Comparison of ENCODE assay signal across 29 cellular contexts in genomic region chr2:227428731-227429285, GRCh38. TPM values are rescaled to one million over a fixed set of nuclear protein-coding genes. Genes with fewer than 3 reads are reported as not detected.
"Had no signal": no experiment of that assay in that cellular context is flagged by ENCODE, and none has a peak within 500 bp of the region (broad histone marks: within the 10 kb centered on the region; RNA-seq: fewer than 3 reads in every experiment).

No MANE protein-coding gene starts in this region.

- ATAC-seq: activated T-cell treated with anti-CD3 and anti-CD28 coated beads, Interleukin-2, amount 50 U/mL, for 72 hours; effector memory CD8-positive, alpha-beta T cell; foreskin keratinocyte; heart right ventricle; left lung; natural killer cell; right cardiac atrium; stimulated activated naive CD8-positive, alpha-beta T cell treated with anti-CD3 and anti-CD28 coated beads, Interleukin-15, Interleukin-2, amounts not matched to agents 100 U/mL and 50 U/mL, for 24 hours had no signal

- H3K27ac ChIP-seq: cardiac muscle cell, foreskin keratinocyte, heart right ventricle, left lung, testis, transverse colon, VCaP had no signal

- H3K4me3 ChIP-seq: cardiac muscle cell, heart right ventricle, left lung, lung, testis, transverse colon had no signal

- H3K27me3 ChIP-seq: cardiac muscle cell, foreskin keratinocyte, left lung, testis, transverse colon had no signal

- H3K36me3 ChIP-seq: cardiac muscle cell, heart right ventricle, left lung, transverse colon had no signal

- DNase-seq: activated CD4-positive, alpha-beta T cell treated with anti-CD3 and anti-CD28 coated beads for 4 hours; activated CD4-positive, alpha-beta T cell treated with anti-CD3 and anti-CD28 coated beads, Interleukin-2, amount 50 U/mL, for 4 hours; activated naive CD4-positive, alpha-beta T cell; activated naive CD8-positive, alpha-beta T cell treated with anti-CD3 and anti-CD28 coated beads, Interleukin-2, amount 10 ng/mL, durations not matched to agents 7 days and 5 days; activated T-cell treated with anti-CD3 and anti-CD28 coated beads for 4 hours; activated T-cell treated with anti-CD3 and anti-CD28 coated beads, Interleukin-2, amount 50 U/mL, for 72 hours; amniotic stem cell; cortex of kidney; effector memory CD8-positive, alpha-beta T cell; erythroblast; foreskin keratinocyte; heart right ventricle; left lung; mesendoderm; natural killer cell; posterior cingulate gyrus; right cardiac atrium; stimulated activated CD4-positive, alpha-beta T cell treated with anti-CD3 and anti-CD28 coated beads, Interleukin-2, amount 100 ng/mL, for 48 hours; stimulated activated naive CD8-positive, alpha-beta T cell treated with anti-CD3 and anti-CD28 coated beads, Interleukin-15, Interleukin-2, amounts not matched to agents 100 U/mL and 50 U/mL, for 24 hours; testis; transverse colon had no signal

- H3K9me3 ChIP-seq: testis had no signal

- H3K4me1 ChIP-seq: foreskin keratinocyte, testis, transverse colon had no signal

RNA-seq across cellular contexts. Expression of gene SCYGR1, which starts 41.1 kb away (rescaled TPM):
- total RNA-seq: activated naive CD8-positive, alpha-beta T cell treated with anti-CD3 and anti-CD28 coated beads, Interleukin-2, amount 10 ng/mL, durations not matched to agents 7 days and 5 days; activated T-cell treated with anti-CD3 and anti-CD28 coated beads, Interleukin-2, amount 50 U/mL, for 72 hours; cardiac muscle cell; cerebellum; foreskin keratinocyte; glomerular endothelial cell; heart right ventricle; left lung; lung; mononuclear cell; natural killer cell; omental fat pad; right cardiac atrium; T-helper 1 cell treated with Interleukin-12 subunit alpha and Interleukin-12 subunit beta and Interleukin-4 antibody, amounts not matched to agents 30 ng/mL and 1 ng/mL, for 36 hours; testis; transverse colon had no signal
- polyA plus RNA-seq: cardiac muscle cell, foreskin keratinocyte, heart right ventricle, lung, right cardiac atrium had no signal

RNA-seq across cellular contexts. Expression of gene TM4SF20, which starts 49.7 kb away (rescaled TPM):
- total RNA-seq: activated naive CD8-positive, alpha-beta T cell treated with anti-CD3 and anti-CD28 coated beads, Interleukin-2, amount 10 ng/mL, durations not matched to agents 7 days and 5 days; activated T-cell treated with anti-CD3 and anti-CD28 coated beads, Interleukin-2, amount 50 U/mL, for 72 hours; cardiac muscle cell; cerebellum; foreskin keratinocyte; glomerular endothelial cell; heart right ventricle; left lung; lung; mononuclear cell; natural killer cell; omental fat pad; right cardiac atrium; T-helper 1 cell treated with Interleukin-12 subunit alpha and Interleukin-12 subunit beta and Interleukin-4 antibody, amounts not matched to agents 30 ng/mL and 1 ng/mL, for 36 hours had no signal
- polyA plus RNA-seq: cardiac muscle cell, foreskin keratinocyte, heart right ventricle, right cardiac atrium had no signal
